1 cellular context compared by ENCODE assay signal in genomic region chr4:154421618-154422017, GRCh38.
TF ChIP-seq lines count a peak whose summit lies in the region.

No MANE protein-coding gene starts in this region.

TF ChIP-seq in GM12878, 131 proteins besides CTCF, POLR2A, EP300 and RAD21 (continued from another document):
- no peak for TF ChIP-seq MEF2B (IDR thresholded peaks at IDR 0.05; ENCODE audit: partially characterized antibody, poor library complexity, severe bottlenecking)
- TF ChIP-seq SUPT20H (IDR thresholded peaks at IDR 0.05; ENCODE audit: borderline replicate concordance, control insufficient read depth, low read depth, low read length) = no peak
- TF ChIP-seq BCL3 (IDR thresholded peaks at IDR 0.05; ENCODE audit: borderline replicate concordance, insufficient read depth, low read depth, low read length, poor library complexity, severe bottlenecking) = no peak
- TF ChIP-seq SKIL (IDR thresholded peaks at IDR 0.05; ENCODE audit: low read depth, poor library complexity, severe bottlenecking) = no peak
